ENCODE assay signal across 8 cellular contexts in genomic region chr19:13033819-13034611, GRCh38. TPM values are rescaled to one million over a fixed set of nuclear protein-coding genes. Genes with fewer than 3 reads are reported as not detected.
A peak's percentile ranks its signal among the peaks of the same experiment; 100 is the strongest.
DNase-seq lines count a peak whose midpoint lies in the region; ATAC-seq and TF ChIP-seq lines count a peak whose summit lies in the region.

No MANE protein-coding gene starts in this region.

- H3K18ac ChIP-seq in H9 (ENCODE audit: insufficient read length, low read depth, low read length) = no peak overlapping the region

- no peak overlapping the region for H2BK15ac ChIP-seq in H9 (ENCODE audit: low read depth, low read length)

- H3K4me3 Mint-ChIP-seq in H9 = no peak overlapping the region
- H3K4me3 Mint-ChIP-seq in activated naive CD8-positive, alpha-beta T cell treated with anti-CD3 and anti-CD28 coated beads for 36 hours = no peak overlapping the region

- no peak overlapping the region for H3K56ac ChIP-seq in H9 (ENCODE audit: insufficient read length, low read depth, low read length)

- peaks cover 0 to 22% (median 0%) of the 10 kb centered on the region in 11 experiments; a peak in 3 of 22 replicates for H3K36me3 ChIP-seq in BLaER1 treated with 17β-estradiol and CSF1 and Interleukin-3, amounts not matched to agents 10 nM and 100 nM
- no peaks in the 10 kb centered on the region for H3K36me3 ChIP-seq in OCI-LY1 (ENCODE audit: insufficient read depth, low read length)

- H4K8ac ChIP-seq in H9 (replicated peaks; ENCODE audit: insufficient read length, low read depth, low read length) = no peak overlapping the region

- H4K20me1 ChIP-seq in BLaER1 treated with 17β-estradiol and CSF1 and Interleukin-3, amounts not matched to agents 10 nM and 100 nM = peaks cover 0 to 90% (median 35%) of the 10 kb centered on the region in 11 experiments; a peak in 14 of 22 replicates
- no peaks in the 10 kb centered on the region for H4K20me1 ChIP-seq in H9 (ENCODE audit: control insufficient read depth, insufficient read depth, insufficient read length)
- no peaks in the 10 kb centered on the region for H4K20me1 ChIP-seq in OCI-LY1 (ENCODE audit: insufficient read depth, low read length)

- no peaks in the 10 kb centered on the region for H3K27me3 ChIP-seq in BLaER1 treated with 17β-estradiol and CSF1 and Interleukin-3, amounts not matched to agents 10 nM and 100 nM
- peaks cover 4% of the 10 kb centered on the region; the same call in 1 of the 2 replicates for H3K27me3 ChIP-seq in H9 (ENCODE audit: insufficient read depth, low read length)
- peaks cover 1% of the 10 kb centered on the region; the same call in 1 of the 2 replicates for H3K27me3 ChIP-seq in OCI-LY1 (ENCODE audit: insufficient read depth, low read length)

- intact Hi-C loops in cardiac septum (cut with DNase I) = loop anchor here (1.0 to 5.0 kb wide), 2 partner anchors 26 to 37 kb away; partner anchors contain the start of gene NFIX

- H4K5ac ChIP-seq in H9 (ENCODE audit: insufficient read length, low read depth, low read length) = no peak overlapping the region

- H3K14ac ChIP-seq in H9 (ENCODE audit: insufficient read depth, low read length) = no peak overlapping the region

- H3F3A ChIP-seq in OCI-LY1 (ENCODE audit: insufficient read depth, low read length) = no peaks in the 10 kb centered on the region

- H2BK12ac ChIP-seq in H9 (ENCODE audit: insufficient read length, low read depth, low read length) = no peak overlapping the region

- H3K9ac ChIP-seq in BLaER1 treated with 17β-estradiol and CSF1 and Interleukin-3, amounts not matched to agents 10 nM and 100 nM = peak overlapping the region in 2 of 11 experiments; percentile 2 to 7; a peak in 1 of 22 replicates
- no peak overlapping the region for H3K9ac ChIP-seq in H9 (ENCODE audit: extremely low read depth, insufficient read length, low read length)
- H3K9ac ChIP-seq in OCI-LY1 (ENCODE audit: low read length) = no peak overlapping the region

- H3K4me2 ChIP-seq in BLaER1 treated with 17β-estradiol and CSF1 and Interleukin-3, amounts not matched to agents 10 nM and 100 nM = peak overlapping the region in 10 of 11 experiments; percentile 15 to 78 (median 64); a peak in 20 of 22 replicates
- H3K4me2 ChIP-seq in H9 (ENCODE audit: insufficient read depth, insufficient read length, low read length) (no peak overlapping the region), OCI-LY1 (ENCODE audit: low read length) (no peak overlapping the region)

- no peaks in the 10 kb centered on the region for H3K9me3 Mint-ChIP-seq in H9
- H3K9me3 Mint-ChIP-seq in activated naive CD8-positive, alpha-beta T cell treated with anti-CD3 and anti-CD28 coated beads for 36 hours = no peaks in the 10 kb centered on the region

- no CpG with 5 or more reads among the region's 8 CpGs for WGBS in H9 (ENCODE audit: extremely low coverage, insufficient read length, low lambda C conversion rate)

- peak; percentile 86 for TF ChIP-seq CTCF in H9 (conservative IDR thresholded peaks at IDR 0.05)
- TF ChIP-seq CTCF in OCI-LY1 (IDR thresholded peaks at IDR 0.05; ENCODE audit: low read length) = peak; percentile 79

- H2AFZ ChIP-seq in H9 (ENCODE audit: low read length) (no peak overlapping the region), OCI-LY1 (ENCODE audit: low read length) (no peak overlapping the region)

- H3K27ac Mint-ChIP-seq in H9 = no peak overlapping the region
- no peak overlapping the region for H3K27ac Mint-ChIP-seq in activated naive CD8-positive, alpha-beta T cell treated with anti-CD3 and anti-CD28 coated beads for 36 hours

- H3K9me3 ChIP-seq in BLaER1 treated with 17β-estradiol and CSF1 and Interleukin-3, amounts not matched to agents 10 nM and 100 nM (replicated peaks in 1 of 11) = no peaks in the 10 kb centered on the region
- H3K9me3 ChIP-seq in H9 (ENCODE audit: control insufficient read depth, low read depth, low read length) (no peaks in the 10 kb centered on the region), OCI-LY1 (ENCODE audit: low read length) (no peaks in the 10 kb centered on the region)

- peaks cover 2 to 7% of the 10 kb centered on the region in 2 experiments for H3K4me1 Mint-ChIP-seq in H9
- H3K4me1 Mint-ChIP-seq in activated naive CD8-positive, alpha-beta T cell treated with anti-CD3 and anti-CD28 coated beads for 36 hours = peaks cover 5% of the 10 kb centered on the region

- H3T11ph ChIP-seq in H9 (ENCODE audit: low read length) = no peak overlapping the region

- peaks cover 94% of the 10 kb centered on the region for H3K27me3 Mint-ChIP-seq in H9 (ENCODE audit: low read depth)
- H3K27me3 Mint-ChIP-seq in activated naive CD8-positive, alpha-beta T cell treated with anti-CD3 and anti-CD28 coated beads for 36 hours = no peaks in the 10 kb centered on the region

- H2BK5ac ChIP-seq in H9 (ENCODE audit: insufficient read length, low read length) = no peak overlapping the region

- H3K4ac ChIP-seq in H9 (ENCODE audit: low read depth, low read length) = no peak overlapping the region

- no peak overlapping the region for H2BK20ac ChIP-seq in H9 (ENCODE audit: low read depth, low read length, poor library complexity, severe bottlenecking)

- H3K36me3 Mint-ChIP-seq in H9 (ENCODE audit: insufficient read depth in 1 of 3, low read depth in 3 of 3) = no peaks in the 10 kb centered on the region
- no peaks in the 10 kb centered on the region for H3K36me3 Mint-ChIP-seq in activated naive CD8-positive, alpha-beta T cell treated with anti-CD3 and anti-CD28 coated beads for 36 hours

- no peak overlapping the region for H3K23ac ChIP-seq in H9 (ENCODE audit: insufficient read length, low read depth, low read length)

- no peaks in the 10 kb centered on the region for H3K9me2 ChIP-seq in OCI-LY1 (ENCODE audit: low read depth, low read length)

- no peaks in the 10 kb centered on the region for H3K23me2 ChIP-seq in H9 (ENCODE audit: insufficient read length, low read depth, low read length, poor library complexity, severe bottlenecking)

- DNase-seq in H9 = peak; percentile 79
- DNase-seq in activated naive CD8-positive, alpha-beta T cell treated with anti-CD3 and anti-CD28 coated beads for 36 hours = peak; percentile 52
- peak; percentile 90 for DNase-seq in cardiac septum (ENCODE audit: low spot score)
- DNase-seq in renal cortical epithelial cell (ENCODE audit: low read depth) = peak; percentile 37

- no peak overlapping the region for H3K4me3 ChIP-seq in BLaER1 treated with 17β-estradiol and CSF1 and Interleukin-3, amounts not matched to agents 10 nM and 100 nM
- H3K4me3 ChIP-seq in OCI-LY1 (ENCODE audit: low read depth, low read length, poor library complexity, severe bottlenecking) = no peak overlapping the region

- H3K79me2 ChIP-seq in H9 (ENCODE audit: insufficient read depth, low read length) (no peaks in the 10 kb centered on the region), OCI-LY1 (ENCODE audit: insufficient read depth, low read length) (no peaks in the 10 kb centered on the region)

- peaks cover 28 to 98% (median 79%) of the 10 kb centered on the region in 10 experiments for H3K4me1 ChIP-seq in BLaER1 treated with 17β-estradiol and CSF1 and Interleukin-3, amounts not matched to agents 10 nM and 100 nM
- H3K4me1 ChIP-seq in H9 (ENCODE audit: insufficient read depth, low read length) (no peaks in the 10 kb centered on the region), OCI-LY1 (ENCODE audit: insufficient read depth, low read length, severe bottlenecking) (no peaks in the 10 kb centered on the region)

- 0 out of 22 replicates have a peak overlapping the region, but pooled peaks of 2 of the 11 experiments have one; percentile 6 to 8 for H3K27ac ChIP-seq in BLaER1 treated with 17β-estradiol and CSF1 and Interleukin-3, amounts not matched to agents 10 nM and 100 nM
- H3K27ac ChIP-seq in H9 (ENCODE audit: insufficient read length, low read depth, low read length) (no peak overlapping the region), OCI-LY1 (ENCODE audit: low read depth, low read length, poor library complexity, severe bottlenecking) (no peak overlapping the region)

- H3K79me1 ChIP-seq in H9 (ENCODE audit: insufficient read depth, low read depth, low read length, poor library complexity, severe bottlenecking) = no peaks in the 10 kb centered on the region

- no peak for ATAC-seq in HG02763 (IDR thresholded peaks at IDR 0.05; ENCODE audit: unreplicated experiment)
- no peak for ATAC-seq in GM21526 (IDR thresholded peaks at IDR 0.05; ENCODE audit: low FRiP score, unreplicated experiment)

- H4K91ac ChIP-seq in H9 (ENCODE audit: insufficient read length, low read depth, low read length) = no peak overlapping the region

- H2AK5ac ChIP-seq in H9 (ENCODE audit: insufficient read length, low read length) = no peak overlapping the region

- H2BK120ac ChIP-seq in H9 (ENCODE audit: low read depth, low read length, poor library complexity, severe bottlenecking) = no peak overlapping the region

RNA-seq across cellular contexts. Expression of gene NFIX, which starts 38.7 kb away (rescaled TPM):
- total RNA-seq in H9 (2021) (0.20 and 0.31 TPM in 2 replicates), cardiac septum (123 TPM), renal cortical epithelial cell (10.1 and 40.7 TPM in 2 replicates)
- 1 to 10 TPM; 6.3 to 8.7 TPM for total RNA-seq in activated naive CD8-positive, alpha-beta T cell treated with anti-CD3 and anti-CD28 coated beads for 36 hours

Comparison
In these comparisons a context has a peak if more than half of its experiments do, and no peak if none do; other contexts are left out.
1. H3K4me2 ChIP-seq: peak in BLaER1 treated with 17β-estradiol and CSF1 and Interleukin-3, amounts not matched to agents 10 nM and 100 nM (10 of 11); none in H9 (single experiment) and OCI-LY1 (single experiment).
2. DNase-seq: peak in every context shown above with its lines; median percentile 90 in cardiac septum; 79 in H9; 52 in activated naive CD8-positive, alpha-beta T cell treated with anti-CD3 and anti-CD28 coated beads for 36 hours; 37 in renal cortical epithelial cell.